Comparison of ENCODE assay signal across 8 cellular contexts in the genomic region with DNA sequence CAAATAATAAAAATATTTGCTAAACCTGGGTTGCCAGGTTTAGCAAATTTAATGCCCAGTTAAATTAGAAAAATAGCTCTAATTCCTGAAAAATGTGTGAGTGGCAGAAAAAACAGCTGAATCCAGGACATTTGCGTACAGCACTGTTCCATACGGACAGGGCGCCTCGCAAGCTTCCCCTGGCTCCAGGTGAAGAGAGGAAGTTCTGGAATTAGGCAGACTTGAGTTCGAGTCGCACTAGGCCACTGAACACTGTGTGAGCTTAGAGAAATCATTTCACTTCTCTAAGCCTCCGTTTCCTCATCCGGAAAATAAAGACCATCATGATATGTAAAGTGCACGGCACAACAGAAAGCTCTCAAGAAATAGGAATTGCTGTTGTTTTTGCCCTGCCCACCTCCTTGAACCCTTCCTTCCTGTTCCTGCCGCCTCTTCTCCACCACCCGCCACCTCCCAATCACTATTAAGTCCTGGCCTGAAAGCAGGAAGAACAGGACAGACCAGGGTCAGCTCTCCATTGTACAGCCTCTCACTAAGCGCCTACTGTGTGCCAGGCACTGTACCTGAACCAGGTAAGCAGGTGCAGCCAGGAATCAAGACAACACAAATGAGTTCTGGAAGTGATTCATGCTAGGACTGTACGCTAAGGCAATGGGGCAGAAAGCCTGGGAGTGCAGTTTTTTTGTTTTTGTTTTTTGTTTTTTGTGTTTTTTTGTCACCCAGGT. TPM values are rescaled to one million over a fixed set of nuclear protein-coding genes. Genes with fewer than 3 reads are reported as not detected.
A peak's percentile ranks its signal among the peaks of the same experiment; 100 is the strongest.
DNase-seq lines count a peak whose midpoint lies in the region; TF ChIP-seq lines count a peak whose summit lies in the region.

No MANE protein-coding gene starts in this region.

- no peak overlapping the region for H3K27ac Mint-ChIP-seq in nephron progenitor cell

- no peaks in the 10 kb centered on the region for H3F3A ChIP-seq in Loucy (ENCODE audit: low read depth)

- peaks cover 7 to 34% (median 17%) of the 10 kb centered on the region in 11 experiments; a peak in 14 of 22 replicates for H4K20me1 ChIP-seq in BLaER1 treated with 17β-estradiol and CSF1 and Interleukin-3, amounts not matched to agents 10 nM and 100 nM
- no peaks in the 10 kb centered on the region for H4K20me1 ChIP-seq in Loucy (ENCODE audit: insufficient read depth, low read length, poor library complexity, severe bottlenecking)

- H2AFZ ChIP-seq in Loucy (ENCODE audit: low read length) = peak overlapping the region; percentile 95

- peak overlapping the region; percentile 76 to 90 (median 85) for H3K9ac ChIP-seq in BLaER1 treated with 17β-estradiol and CSF1 and Interleukin-3, amounts not matched to agents 10 nM and 100 nM
- peak overlapping the region; percentile 65 for H3K9ac ChIP-seq in Loucy (ENCODE audit: low read depth, low read length, poor library complexity, severe bottlenecking)

- H3K4me2 ChIP-seq in BLaER1 treated with 17β-estradiol and CSF1 and Interleukin-3, amounts not matched to agents 10 nM and 100 nM = peak overlapping the region; percentile 97 to 100 (median 98)
- H3K4me2 ChIP-seq in Loucy (ENCODE audit: low read depth, low read length, poor library complexity, severe bottlenecking) = peak overlapping the region; percentile 79

- intact Hi-C loops in dorsolateral prefrontal cortex (cut with DNase I) = no loop called here

- H3K4me1 ChIP-seq in BLaER1 treated with 17β-estradiol and CSF1 and Interleukin-3, amounts not matched to agents 10 nM and 100 nM = peaks cover 28 to 45% (median 36%) of the 10 kb centered on the region in 10 experiments
- peaks cover 12% of the 10 kb centered on the region for H3K4me1 ChIP-seq in Loucy (ENCODE audit: insufficient read depth, low read length, poor library complexity, severe bottlenecking)

- no peaks in the 10 kb centered on the region for H3K9me2 ChIP-seq in Loucy (replicated peaks; ENCODE audit: low read depth, low read length)

- peaks cover 5 to 32% (median 18%) of the 10 kb centered on the region in 11 experiments; a peak in 20 of 22 replicates for H3K36me3 ChIP-seq in BLaER1 treated with 17β-estradiol and CSF1 and Interleukin-3, amounts not matched to agents 10 nM and 100 nM
- no peaks in the 10 kb centered on the region for H3K36me3 ChIP-seq in Loucy (ENCODE audit: insufficient read depth, low read length)

- peaks cover 21% of the 10 kb centered on the region for H3K36me3 Mint-ChIP-seq in nephron progenitor cell (ENCODE audit: low read depth)

- peaks cover 15% of the 10 kb centered on the region for H3K4me1 Mint-ChIP-seq in nephron progenitor cell

- H3K4me3 Mint-ChIP-seq in nephron progenitor cell = peak overlapping the region; percentile 83

- DNase-seq in dorsolateral prefrontal cortex (no peak), nephron progenitor cell (no peak), NCI-H146 (lab: John Stamatoyannopoulos, UW) (no peak)
- no peak for DNase-seq in stimulated activated CD8-positive, alpha-beta memory T cell treated with anti-CD3 and anti-CD28 coated beads, Interleukin-4, amount 100 ng/mL, for 48 hours
- DNase-seq in activated CD8-positive, alpha-beta memory T cell treated with anti-CD3 and anti-CD28 coated beads for 24 hours = no peak
- no peak for DNase-seq in activated CD4-positive, alpha-beta T cell treated with anti-CD3 and anti-CD28 coated beads for 4 hours

- H3K27me3 ChIP-seq in BLaER1 treated with 17β-estradiol and CSF1 and Interleukin-3, amounts not matched to agents 10 nM and 100 nM = no peaks in the 10 kb centered on the region
- H3K27me3 ChIP-seq in Loucy (ENCODE audit: insufficient read depth, low read length, poor library complexity, severe bottlenecking) = no peaks in the 10 kb centered on the region
- no peaks in the 10 kb centered on the region for H3K27me3 ChIP-seq in dorsolateral prefrontal cortex

- H3K79me2 ChIP-seq in Loucy (ENCODE audit: insufficient read depth, low read length) = no peaks in the 10 kb centered on the region; the same call in 1 of the 2 replicates

- H3K27me3 Mint-ChIP-seq in nephron progenitor cell (ENCODE audit: low read depth, poor library complexity) = peaks cover 19% of the 10 kb centered on the region

- TF ChIP-seq CTCF in Loucy (conservative IDR thresholded peaks at IDR 0.05; ENCODE audit: low read length) = no peak
- no peak for TF ChIP-seq CTCF in dorsolateral prefrontal cortex (IDR thresholded peaks at IDR 0.05 in 54 of 56, conservative IDR thresholded peaks at IDR 0.05 in 2 of 56; ENCODE audit: low read depth in 1 of 56, partially characterized antibody in 56 of 56)
- no peak for TF ChIP-seq CTCF in nephron progenitor cell (IDR thresholded peaks at IDR 0.05)

- H3K9me3 Mint-ChIP-seq in nephron progenitor cell = peaks cover 7% of the 10 kb centered on the region

- H3K27ac ChIP-seq in BLaER1 treated with 17β-estradiol and CSF1 and Interleukin-3, amounts not matched to agents 10 nM and 100 nM = peak overlapping the region in 10 of 11 experiments; percentile 18 to 78 (median 71); a peak in 18 of 22 replicates
- H3K27ac ChIP-seq in dorsolateral prefrontal cortex = peak overlapping the region in 9 of 59 donors; percentile 18 to 84 (median 53)

- peaks cover 7 to 20% (median 14%) of the 10 kb centered on the region in 11 experiments; a peak in 20 of 22 replicates for H3K9me3 ChIP-seq in BLaER1 treated with 17β-estradiol and CSF1 and Interleukin-3, amounts not matched to agents 10 nM and 100 nM (replicated peaks in 1 of 11)
- H3K9me3 ChIP-seq in Loucy (ENCODE audit: insufficient read depth, low read depth, low read length) = no peaks in the 10 kb centered on the region

- H3K4me3 ChIP-seq in BLaER1 treated with 17β-estradiol and CSF1 and Interleukin-3, amounts not matched to agents 10 nM and 100 nM = peak overlapping the region; percentile 82 to 99 (median 91)
- H3K4me3 ChIP-seq in Loucy (ENCODE audit: low read length, poor library complexity, severe bottlenecking) (peak overlapping the region; percentile 74), dorsolateral prefrontal cortex (peak overlapping the region; percentile 64 to 99 (median 89))

RNA-seq across cellular contexts. Expression of a gene that starts 0.8 kb away (rescaled TPM):
- total RNA-seq in dorsolateral prefrontal cortex = 10 to 100 TPM in 12 of 120 experiments, 1 to 10 TPM in 108; 2.7 to 15.7 (median 7.2) TPM

RNA-seq across cellular contexts. Expression of a gene that starts 36.1 kb away (rescaled TPM):
- total RNA-seq in dorsolateral prefrontal cortex = 10 to 100 TPM in 116 of 120 experiments, 1 to 10 TPM in 4; 8.5 to 28.7 (median 14.8) TPM
